In genomic region chr20:1414982-1415381, GRCh38 we compare ENCODE assay signal across 1 cellular context.
TF ChIP-seq lines count a peak whose summit lies in the region.

No MANE protein-coding gene starts in this region.

TF ChIP-seq in SK-N-SH, 30 proteins besides CTCF, POLR2A, EP300 and RAD21:
- TF ChIP-seq ZBTB33 (IDR thresholded peaks at IDR 0.05; ENCODE audit: borderline replicate concordance, low read depth) (no peak), ELF1 (IDR thresholded peaks at IDR 0.05) (no peak), TCF12 (IDR thresholded peaks at IDR 0.05) (no peak), POLR2AphosphoS5 (IDR thresholded peaks at IDR 0.05; ENCODE audit: low read depth, low read length) (no peak), TAF1 (IDR thresholded peaks at IDR 0.05; ENCODE audit: borderline replicate concordance, low read depth, low read length) (no peak), NRF1 (IDR thresholded peaks at IDR 0.05; ENCODE audit: low read depth, low read length) (no peak), JUND (IDR thresholded peaks at IDR 0.05) (no peak), REST (IDR thresholded peaks at IDR 0.05; ENCODE audit: low read depth, low read length) (no peak), RFX5 (IDR thresholded peaks at IDR 0.05; ENCODE audit: low read length) (no peak), FOXM1 (IDR thresholded peaks at IDR 0.05; ENCODE audit: low read depth) (no peak), SIN3A (IDR thresholded peaks at IDR 0.05; ENCODE audit: borderline replicate concordance, low read depth, low read length) (no peak)
